ENCODE assay signal across 1 cellular context in genomic region chr22:25572708-25573161, GRCh38.
TF ChIP-seq lines count a peak whose summit lies in the region.

No MANE protein-coding gene starts in this region.

TF ChIP-seq in GM12878, 131 proteins besides CTCF, POLR2A, EP300 and RAD21 (continued from another document and continues in another):
- TF ChIP-seq ZNF592 (IDR thresholded peaks at IDR 0.05) = no peak
- TF ChIP-seq KLF5 (IDR thresholded peaks at IDR 0.05; ENCODE audit: partially characterized antibody) = no peak
- TF ChIP-seq MTA2 (IDR thresholded peaks at IDR 0.05; ENCODE audit: low read depth) = peak; percentile 99
- TF ChIP-seq ELK1 (IDR thresholded peaks at IDR 0.05; ENCODE audit: low read depth, low read length) = no peak
- no peak for TF ChIP-seq PRDM15 (CRISPR knock-in tag; IDR thresholded peaks at IDR 0.05)
- no peak for TF ChIP-seq SPI1 (IDR thresholded peaks at IDR 0.05; ENCODE audit: borderline replicate concordance, insufficient read depth, low read depth, low read length)
- 0 out of 2 replicates have a peak, but pooled peaks have one; percentile 33 for TF ChIP-seq CBFB (IDR thresholded peaks at IDR 0.05; ENCODE audit: low read depth)
- no peak for TF ChIP-seq CBX3 (IDR thresholded peaks at IDR 0.05; ENCODE audit: borderline replicate concordance, low read depth)
- TF ChIP-seq BCL3 (IDR thresholded peaks at IDR 0.05; ENCODE audit: borderline replicate concordance, insufficient read depth, low read depth, low read length, poor library complexity, severe bottlenecking) = no peak
- TF ChIP-seq JUNB (IDR thresholded peaks at IDR 0.05) = peak; percentile 89
- no peak for TF ChIP-seq EED (IDR thresholded peaks at IDR 0.05; ENCODE audit: low read depth)
- no peak for TF ChIP-seq SRF (IDR thresholded peaks at IDR 0.05; ENCODE audit: low read depth in 2 of 2, low read length in 2 of 2)
- no peak for TF ChIP-seq CREB1 (IDR thresholded peaks at IDR 0.05; ENCODE audit: low read depth)
- no peak for TF ChIP-seq CHD4 (IDR thresholded peaks at IDR 0.05)
- TF ChIP-seq RELA (IDR thresholded peaks at IDR 0.05; ENCODE audit: borderline replicate concordance, partially characterized antibody) = no peak
- no peak for TF ChIP-seq BRCA1 (IDR thresholded peaks at IDR 0.05; ENCODE audit: low read depth, low read length)
- TF ChIP-seq SIX5 (IDR thresholded peaks at IDR 0.05; ENCODE audit: low read depth, low read length, severe bottlenecking) = no peak
- no peak for TF ChIP-seq CBX5 (IDR thresholded peaks at IDR 0.05; ENCODE audit: low read depth)
- TF ChIP-seq ZZZ3 (IDR thresholded peaks at IDR 0.05; ENCODE audit: control insufficient read depth, insufficient read length, low read depth) = no peak
- TF ChIP-seq POU2F2 (IDR thresholded peaks at IDR 0.05; ENCODE audit: borderline replicate concordance, low read depth, low read length) = peak; percentile 40; the same call in 1 of the 3 replicates
- TF ChIP-seq MTA3 (IDR thresholded peaks at IDR 0.05; ENCODE audit: borderline replicate concordance, low read length) = no peak
- TF ChIP-seq PML (IDR thresholded peaks at IDR 0.05; ENCODE audit: low read length) = no peak
- TF ChIP-seq E2F8 (IDR thresholded peaks at IDR 0.05; ENCODE audit: low read depth, partially characterized antibody) = no peak
- TF ChIP-seq RELB (IDR thresholded peaks at IDR 0.05; ENCODE audit: low read depth) = peak; percentile 81; the same call in 1 of the 2 replicates
- peak; percentile 93 for TF ChIP-seq BCL11A (IDR thresholded peaks at IDR 0.05; ENCODE audit: low read depth, low read length)
- TF ChIP-seq SMAD5 (IDR thresholded peaks at IDR 0.05; ENCODE audit: low read depth) = no peak
- peak; percentile 89 for TF ChIP-seq BACH1 (IDR thresholded peaks at IDR 0.05; ENCODE audit: borderline replicate concordance)
- no peak for TF ChIP-seq EGR1 (IDR thresholded peaks at IDR 0.05; ENCODE audit: borderline replicate concordance in 1 of 2, low read depth in 2 of 2, low read length in 2 of 2)
- TF ChIP-seq CHD1 (IDR thresholded peaks at IDR 0.05; ENCODE audit: low read depth, low read length) = no peak
- TF ChIP-seq SIN3A (IDR thresholded peaks at IDR 0.05; ENCODE audit: low read depth, low read length) = no peak
- no peak for TF ChIP-seq RCOR1 (conservative IDR thresholded peaks at IDR 0.05; ENCODE audit: low read depth, low read length)
- no peak for TF ChIP-seq E4F1 (IDR thresholded peaks at IDR 0.05; ENCODE audit: borderline replicate concordance, partially characterized antibody)
- TF ChIP-seq MYB (IDR thresholded peaks at IDR 0.05; ENCODE audit: borderline replicate concordance, low read depth, low read length) = no peak
- peak; percentile 52 for TF ChIP-seq SKIL (IDR thresholded peaks at IDR 0.05; ENCODE audit: low read depth, poor library complexity, severe bottlenecking)
- TF ChIP-seq HSF1 (IDR thresholded peaks at IDR 0.05; ENCODE audit: low read depth, low read length) = no peak
- TF ChIP-seq ATF7 (IDR thresholded peaks at IDR 0.05; ENCODE audit: low read depth) = peak; percentile 82
